In the genomic region with DNA sequence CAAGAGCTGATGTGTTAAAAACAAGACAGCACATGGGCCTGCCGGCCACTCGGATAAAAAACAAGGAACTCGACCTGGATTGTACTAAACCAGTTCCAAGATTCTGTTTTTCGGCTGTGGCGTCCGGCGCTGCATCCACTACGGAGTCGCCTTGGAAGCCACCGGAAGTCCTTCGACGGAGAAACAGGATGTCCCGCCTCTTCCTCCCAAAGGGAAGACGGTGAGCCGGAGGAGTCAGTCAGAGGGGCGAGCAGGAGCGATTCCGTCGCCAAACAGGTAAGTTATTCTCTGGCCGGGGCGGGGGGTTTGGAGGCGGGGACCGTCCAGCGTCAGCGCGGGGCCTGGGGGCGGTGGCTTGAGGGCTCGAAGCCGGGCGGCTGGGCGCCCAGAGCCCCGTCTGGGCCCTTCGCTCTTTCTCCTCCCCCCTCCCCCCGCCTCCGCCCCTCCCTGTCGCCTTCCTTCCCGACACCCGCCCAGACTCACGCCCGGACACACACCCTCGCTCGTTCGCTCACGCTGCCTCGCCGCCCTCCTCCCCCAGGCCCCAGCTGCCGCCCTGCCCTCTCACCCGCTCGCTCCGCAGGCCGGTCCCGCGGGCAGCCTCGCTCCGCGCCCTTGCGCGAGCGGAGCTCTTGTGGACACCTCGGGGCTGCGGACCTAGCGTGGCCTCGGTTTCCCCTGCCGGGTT, we compare ENCODE assay signal across 8 cellular contexts. TPM values are rescaled to one million over a fixed set of nuclear protein-coding genes. Genes with fewer than 3 reads are reported as not detected.
DNase-seq lines count a peak whose midpoint lies in the region; ATAC-seq and TF ChIP-seq lines count a peak whose summit lies in the region.

Gene ZNF407, plus strand, starts transcription at position 209 of the 688 bp plus-strand sequence. CDS start 33,150 bp downstream, outside the sequence.

- H3K4me3 Mint-ChIP-seq in CD14-positive monocyte: peak within 1 kb of the TSS; percentile 91 to 95

- H3K9me3 Mint-ChIP-seq in CD14-positive monocyte: peaks cover 0 to 3% (median 0%) of the 10 kb centered on the region in 7 donors

- H3K27ac ChIP-seq in liver (ENCODE audit: low read depth in 1 of 2, low read length in 2 of 2): peak within 1 kb of the TSS; percentile 83 to 97

- no peaks in the 10 kb centered on the region for H3K27me3 Mint-ChIP-seq in CD14-positive monocyte (ENCODE audit: low read depth in 3 of 3)

- TF ChIP-seq RAD21 in liver (IDR thresholded peaks at IDR 0.05): no peak

- H3K4me3 ChIP-seq in liver (ENCODE audit: low read depth in 1 of 3, low read length in 3 of 3): peak within 1 kb of the TSS; percentile 92 to 99 (median 99)

- peaks cover 47% of the 10 kb centered on the region for H3K4me1 Mint-ChIP-seq in CD14-positive monocyte

- no peaks in the 10 kb centered on the region for H3K9me3 ChIP-seq in liver (ENCODE audit: control insufficient read depth in 4 of 4, low read length in 3 of 4)

- peak within 1 kb of the TSS; percentile 96 to 99 (median 98) for H3K27ac Mint-ChIP-seq in CD14-positive monocyte

- ATAC-seq in GM19397 (IDR thresholded peaks at IDR 0.05; ENCODE audit: unreplicated experiment): peak; percentile 79
- ATAC-seq in HG03565 (IDR thresholded peaks at IDR 0.05; ENCODE audit: unreplicated experiment): peak; percentile 45

- H3K9ac ChIP-seq in liver (ENCODE audit: low read depth in 1 of 2, low read length in 2 of 2): peak within 1 kb of the TSS; percentile 77 to 98

- H3K27me3 ChIP-seq in liver (ENCODE audit: control insufficient read depth in 4 of 4, insufficient read depth in 4 of 4, low read length in 3 of 4): no peaks in the 10 kb centered on the region

- peaks cover 4 to 33% (median 18%) of the 10 kb centered on the region in 4 donors for H3K4me1 ChIP-seq in liver (ENCODE audit: control insufficient read depth in 4 of 4, insufficient read depth in 4 of 4, low read length in 3 of 4)

- WGBS in liver: under 1% methylated on average over 64 of the region's 64 CpGs

- TF ChIP-seq CTCF in CD14-positive monocyte (IDR thresholded peaks at IDR 0.05) (no peak), liver (IDR thresholded peaks at IDR 0.05; ENCODE audit: low read depth, low read length, missing input control) (no peak)

- H3K36me3 Mint-ChIP-seq in CD14-positive monocyte: peaks cover 13 to 25% of the 10 kb centered on the region in 2 donors

- intact Hi-C loops in CD14-positive monocyte (cut with micrococcal nuclease): loop anchor here (10.0 kb wide), 2 partner anchors 103 to 353 kb away; partner anchors contain the start of gene CNDP2 (in 1 of the 2)

- H3K36me3 ChIP-seq in liver (ENCODE audit: control insufficient read depth in 4 of 4, insufficient read depth in 3 of 4, low read depth in 1 of 4, low read length in 3 of 4): peaks cover 0 to 7% (median 5%) of the 10 kb centered on the region in 4 donors

- DNase-seq in CD14-positive monocyte (ENCODE audit: low spot score): peak; percentile 83
- peak; percentile 86 for DNase-seq in NCI-H748 treated with DMSO at 0.1 percent for 48 hours (lab: John Stamatoyannopoulos, UW)
- DNase-seq in activated CD4-positive, alpha-beta T cell treated with anti-CD3 and anti-CD28 coated beads, Interleukin-2, amount 50 U/mL, for 24 hours (ENCODE audit: low read depth in 1 of 2, low spot score in 1 of 2): peak; percentile 85 to 86
- peak; percentile 93 for DNase-seq in dermis blood vessel endothelial cell
- DNase-seq in stimulated activated CD4-positive, alpha-beta T cell treated with anti-CD3 and anti-CD28 coated beads, Interleukin-4, amount 100 ng/mL, for 4 hours: peak; percentile 81 to 82

TF ChIP-seq in liver, 16 proteins besides CTCF, POLR2A, EP300 and RAD21:
- TF ChIP-seq MAX (IDR thresholded peaks at IDR 0.05) (no peak), GABPA (IDR thresholded peaks at IDR 0.05 in 1 of 2, conservative IDR thresholded peaks at IDR 0.05 in 1 of 2) (peak; percentile 91 to 96), ZBTB33 (IDR thresholded peaks at IDR 0.05) (peak; percentile 74), JUND (IDR thresholded peaks at IDR 0.05) (no peak), RXRA (IDR thresholded peaks at IDR 0.05) (peak in 1 of 2 donors; percentile 3), HNF4G (IDR thresholded peaks at IDR 0.05) (no peak), FOXA1 (IDR thresholded peaks at IDR 0.05) (no peak), NR2F2 (IDR thresholded peaks at IDR 0.05) (no peak), TAF1 (conservative IDR thresholded peaks at IDR 0.05) (peak; percentile 58)
- TF ChIP-seq, protein P1, sequence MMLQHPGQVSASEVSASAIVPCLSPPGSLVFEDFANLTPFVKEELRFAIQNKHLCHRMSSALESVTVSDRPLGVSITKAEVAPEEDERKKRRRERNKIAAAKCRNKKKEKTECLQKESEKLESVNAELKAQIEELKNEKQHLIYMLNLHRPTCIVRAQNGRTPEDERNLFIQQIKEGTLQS (IDR thresholded peaks at IDR 0.05): no peak

RNA-seq across cellular contexts. Expression of gene ZNF407, which starts in this region (rescaled TPM):
- polyA plus RNA-seq in CD14-positive monocyte (1 to 10 TPM; 1.3 to 1.6 TPM), liver (1 to 10 TPM; 1.9 to 2.8 TPM)
- total RNA-seq in dermis blood vessel endothelial cell (22.8 and 24.0 TPM in 2 replicates), liver (10 to 100 TPM; 10.3 to 16.5 TPM)

Comparison
In these comparisons a context has a peak if more than half of its experiments do, and no peak if none do; other contexts are left out.
1. Peak in every context shown above with its lines: DNase-seq, ATAC-seq, H3K4me3 ChIP-seq and H3K27ac ChIP-seq.